Comparison of ENCODE assay signal across 16 cellular contexts in genomic region chr6:157537518-157537917, GRCh38.
DNase-seq lines count a peak whose midpoint lies in the region; ATAC-seq and TF ChIP-seq lines count a peak whose summit lies in the region.
"Had no signal": no experiment of that assay in that cellular context is flagged by ENCODE, and none has a peak within 500 bp of the region (broad histone marks: within the 10 kb centered on the region; RNA-seq: fewer than 3 reads in every experiment).

No MANE protein-coding gene starts in this region.

- no peak for TF ChIP-seq EP300 in tibial nerve (IDR thresholded peaks at IDR 0.05)

- H3K4me3 Mint-ChIP-seq in CD4-positive, alpha-beta T cell: no peak overlapping the region
- H3K4me3 Mint-ChIP-seq in natural killer cell: peak overlapping the region; percentile 64

- H3K9me3 Mint-ChIP-seq in CD4-positive, alpha-beta T cell: no peaks in the 10 kb centered on the region
- no peaks in the 10 kb centered on the region for H3K9me3 Mint-ChIP-seq in natural killer cell
- H3K9me3 Mint-ChIP-seq: activated naive CD4-positive, alpha-beta T cell treated with anti-CD3 and anti-CD28 coated beads, Interleukin-2, amount 50 U/mL, for 72 hours had no signal

- H3K36me3 ChIP-seq in tibial nerve: peaks cover 0 to 2% (median 0%) of the 10 kb centered on the region in 3 donors
- H3K36me3 ChIP-seq: ovary, WERI-Rb-1 had no signal

- H3K27me3 ChIP-seq in CD4-positive, alpha-beta T cell (ENCODE audit: control insufficient read depth, insufficient read depth, low read length): no peaks in the 10 kb centered on the region
- no peaks in the 10 kb centered on the region for H3K27me3 ChIP-seq in tibial nerve
- H3K27me3 ChIP-seq: ovary had no signal

- no peak for TF ChIP-seq CTCF in CD4-positive, alpha-beta T cell (IDR thresholded peaks at IDR 0.05)
- no peak for TF ChIP-seq CTCF in natural killer cell (IDR thresholded peaks at IDR 0.05)
- TF ChIP-seq CTCF in tibial nerve (IDR thresholded peaks at IDR 0.05): no peak

- no peak for DNase-seq in CD4-positive, alpha-beta T cell
- DNase-seq in HCEC 1CT (peak; percentile 6), cerebellum (ENCODE audit: low spot score) (peak; percentile 85), natural killer cell (no peak), dedifferentiated amniotic fluid mesenchymal stem cell (ENCODE audit: extremely low spot score) (no peak), tibial nerve (ENCODE audit: low spot score in 2 of 2) (no peak), NCI-H1105 treated with DMSO at 0.1 percent for 48 hours (lab: John Stamatoyannopoulos, UW) (no peak)
- DNase-seq: activated CD8-positive, alpha-beta memory T cell treated with anti-CD3 and anti-CD28 coated beads, Interleukin-2, amount 50 U/mL, for 48 hours; effector CD8-positive, alpha-beta T cell; EL; NCI-H1092 treated with DMSO at 0.1 percent for 48 hours; ovary; RPMI8226; WERI-Rb-1 had no signal

- POLR2A ChIA-PET in CD4-positive, alpha-beta T cell (lab: Charles Lee): no interaction called here

- CTCF ChIA-PET in CD4-positive, alpha-beta T cell (lab: Charles Lee): no interaction called here

- H3K4me1 ChIP-seq in tibial nerve: peaks cover 0 to 39% (median 22%) of the 10 kb centered on the region in 4 donors

- TF ChIP-seq POLR2A in tibial nerve (IDR thresholded peaks at IDR 0.05): no peak

- H3K36me3 Mint-ChIP-seq in CD4-positive, alpha-beta T cell (ENCODE audit: low read depth): no peaks in the 10 kb centered on the region
- H3K36me3 Mint-ChIP-seq in natural killer cell: no peaks in the 10 kb centered on the region

- no peak overlapping the region for H3K27ac ChIP-seq in CD4-positive, alpha-beta T cell (ENCODE audit: low read depth, low read length)
- H3K27ac ChIP-seq in tibial nerve: no peak overlapping the region
- H3K27ac ChIP-seq: KMS-11, ovary, WERI-Rb-1 had no signal

- intact Hi-C loops in CD4-positive, alpha-beta T cell (cut with DNase I, micrococcal nuclease): no loop called here
- intact Hi-C loops in natural killer cell (cut with micrococcal nuclease): loop anchor here (5.0 kb wide), 2 partner anchors 155 to 390 kb away; partner anchors contain the start of gene ZDHHC14

- peaks cover 34% of the 10 kb centered on the region for H3K4me1 Mint-ChIP-seq in CD4-positive, alpha-beta T cell (ENCODE audit: low read depth)
- peaks cover 64 to 65% of the 10 kb centered on the region in 2 donors for H3K4me1 Mint-ChIP-seq in natural killer cell

- no peaks in the 10 kb centered on the region for H3K9me3 ChIP-seq in CD4-positive, alpha-beta T cell (ENCODE audit: control insufficient read depth, low read length)
- no peaks in the 10 kb centered on the region for H3K9me3 ChIP-seq in tibial nerve
- H3K9me3 ChIP-seq: ovary had no signal

- H3K4me3 ChIP-seq in tibial nerve: no peak overlapping the region
- H3K4me3 ChIP-seq: ovary had no signal

- WGBS in tibial nerve, 2 donors: 97% methylated on average over 2 of the region's 2 CpGs

- H3K27me3 Mint-ChIP-seq in CD4-positive, alpha-beta T cell: no peaks in the 10 kb centered on the region
- no peaks in the 10 kb centered on the region for H3K27me3 Mint-ChIP-seq in natural killer cell (ENCODE audit: low read depth in 2 of 2)

- H3K27ac Mint-ChIP-seq in CD4-positive, alpha-beta T cell: peak overlapping the region; percentile 3
- H3K27ac Mint-ChIP-seq in natural killer cell: peak overlapping the region; percentile 91 to 92
- H3K27ac Mint-ChIP-seq: activated naive CD4-positive, alpha-beta T cell treated with anti-CD3 and anti-CD28 coated beads, Interleukin-2, amount 50 U/mL, for 72 hours had no signal

- no peak for ATAC-seq in CD4-positive, alpha-beta T cell (ENCODE audit: poor library complexity)
- no peak for ATAC-seq in natural killer cell

Comparison
In these comparisons a context has a peak if more than half of its experiments do, and no peak if none do; other contexts are left out.
1. DNase-seq: peak in HCEC 1CT (single experiment) and cerebellum (single experiment); none in CD4-positive, alpha-beta T cell (0 of 10), natural killer cell (single experiment), dedifferentiated amniotic fluid mesenchymal stem cell (single experiment), tibial nerve (0 of 2) and NCI-H1105 treated with DMSO at 0.1 percent for 48 hours (single experiment).